In genomic region chr2:127810637-127811396, GRCh38 we compare ENCODE assay signal across 8 cellular contexts. TPM values are rescaled to one million over a fixed set of nuclear protein-coding genes. Genes with fewer than 3 reads are reported as not detected.
DNase-seq lines count a peak whose midpoint lies in the region; ATAC-seq and TF ChIP-seq lines count a peak whose summit lies in the region.

WDR33 (minus strand) TSS chr2:127811171; CDS start chr2:127770981, 40,190 bp downstream.

- POLR2A ChIA-PET in PC-9 (lab: Charles Lee; ENCODE audit: unreplicated experiment): no interaction called here

- intact Hi-C loops in PC-9 (cut with micrococcal nuclease; ENCODE audit: unreplicated experiment): loop anchor here (2.0 to 5.0 kb wide), 4 partner anchors 40 to 284 kb away; partner anchors contain the start of genes IWS1, POLR2D and SFT2D3

- no peak for TF ChIP-seq CTCF in PC-9 (conservative IDR thresholded peaks at IDR 0.05)

- peak within 1 kb of the TSS; percentile 82 for H3K4me2 ChIP-seq in PC-9

- no peaks in the 10 kb centered on the region for H3K36me3 ChIP-seq in PC-9 (ENCODE audit: low read depth)
- no peaks in the 10 kb centered on the region for H3K36me3 ChIP-seq in muscle layer of duodenum (ENCODE audit: control insufficient read depth in 1 of 2, insufficient read depth in 2 of 2, low read length in 2 of 2)

- CTCF ChIA-PET in PC-9 (lab: Charles Lee): interaction anchor here (1.0 kb wide), 1 partner anchor 220 kb away, joined by 4 read pairs; no protein-coding TSS in a partner anchor

- H3K4me1 ChIP-seq in PC-9 (replicated peaks; ENCODE audit: insufficient read depth) (peaks cover 37% of the 10 kb centered on the region), muscle layer of duodenum (ENCODE audit: control insufficient read depth in 1 of 2, insufficient read depth in 2 of 2, low read length in 2 of 2) (peaks cover 0 to 31% of the 10 kb centered on the region in 2 donors)

- no TSS peak for BruUV-seq in PC-9 (replicated peaks; lab: Mats Ljungman, UMichigan)

- peak within 1 kb of the TSS; percentile 71 for H3K27ac ChIP-seq in PC-9
- peak within 1 kb of the TSS; percentile 96 for H3K27ac ChIP-seq in muscle layer of duodenum (ENCODE audit: low read length)

- H2AFZ ChIP-seq in PC-9: peak within 1 kb of the TSS; percentile 98

- H4K20me1 ChIP-seq in PC-9 (ENCODE audit: insufficient read depth): peaks cover 44% of the 10 kb centered on the region

- H3F3A ChIP-seq in PC-9 (ENCODE audit: insufficient read depth, low read depth): peaks cover 7% of the 10 kb centered on the region; the same call in 1 of the 2 replicates

- no peaks in the 10 kb centered on the region for H3K9me2 ChIP-seq in PC-9 (ENCODE audit: insufficient read depth)

- peaks cover 51% of the 10 kb centered on the region for H3K79me2 ChIP-seq in PC-9 (ENCODE audit: low read depth)

- H3K4me3 ChIP-seq in Jurkat, Clone E6-1 (ENCODE audit: low read length): peak within 1 kb of the TSS; percentile 80
- H3K4me3 ChIP-seq in PC-9 (peak within 1 kb of the TSS; percentile 89), muscle layer of duodenum (ENCODE audit: low read depth in 1 of 2, low read length in 2 of 2) (peak within 1 kb of the TSS; percentile 86 to 99)

- H3K27me3 ChIP-seq in PC-9 (ENCODE audit: insufficient read depth, low read depth) (no peaks in the 10 kb centered on the region), muscle layer of duodenum (ENCODE audit: low read depth, low read length) (no peaks in the 10 kb centered on the region)

- no peaks in the 10 kb centered on the region for H3K9me3 ChIP-seq in PC-9 (ENCODE audit: insufficient read depth, low read depth)
- no peaks in the 10 kb centered on the region for H3K9me3 ChIP-seq in muscle layer of duodenum (ENCODE audit: control insufficient read depth in 1 of 2, low read length in 2 of 2)

- ATAC-seq in GM21619 (IDR thresholded peaks at IDR 0.05; ENCODE audit: unreplicated experiment) (peak; percentile 97), esophagus mucosa (peak; percentile 99)

- DNase-seq in DMS53 treated with DMSO at 0.1 percent for 48 hours (lab: John Stamatoyannopoulos, UW; ENCODE audit: unreplicated experiment): peak; percentile 87
- DNase-seq in Jurkat, Clone E6-1 (ENCODE audit: low read depth, low spot score): peak; percentile 94
- DNase-seq in PC-9: peak; percentile 87 to 95
- DNase-seq in activated T-cell treated with anti-CD3 and anti-CD28 coated beads, Interleukin-2, amount 50 U/mL, for 1 hour: peak; percentile 93
- peak; percentile 91 to 93 for DNase-seq in stimulated activated CD8-positive, alpha-beta memory T cell treated with anti-CD3 and anti-CD28 coated beads, Interleukin-7, amount 100 ng/mL, for 48 hours (ENCODE audit: extremely low read depth in 1 of 2, low read depth in 1 of 2)

RNA-seq across cellular contexts. Expression of gene WDR33, which starts in this region (rescaled TPM):
- polyA plus RNA-seq in Jurkat, Clone E6-1 (2012; ENCODE audit: insufficient read depth, insufficient read length): 69.2 TPM
- total RNA-seq in PC-9 (2021): 53.7 and 59.3 TPM in 2 replicates
- 38.3 TPM for total RNA-seq in esophagus mucosa

Comparison
In these comparisons a context has a peak if more than half of its experiments do, and no peak if none do; other contexts are left out.
1. Peak in every context shown above with its lines: DNase-seq, ATAC-seq, H3K4me3 ChIP-seq and H3K27ac ChIP-seq.